8 cellular contexts compared by ENCODE assay signal in genomic region chr11:75100314-75100713, GRCh38. TPM values are rescaled to one million over a fixed set of nuclear protein-coding genes. Genes with fewer than 3 reads are reported as not detected.
A peak's percentile ranks its signal among the peaks of the same experiment; 100 is the strongest.
DNase-seq lines count a peak whose midpoint lies in the region; ATAC-seq, FAIRE-seq and TF ChIP-seq lines count a peak whose summit lies in the region.

No MANE protein-coding gene starts in this region.

- TF ChIP-seq CTCF in MM.1S (IDR thresholded peaks at IDR 0.05; ENCODE audit: low read length), result no peak
- TF ChIP-seq CTCF in fibroblast of the aortic adventitia (IDR thresholded peaks at IDR 0.05; ENCODE audit: insufficient read depth, low read length), result no peak

- H3K27me3 ChIP-seq in MM.1S (replicated peaks; ENCODE audit: insufficient read depth, low read length), result no peaks in the 10 kb centered on the region

- ATAC-seq in GM18520 (IDR thresholded peaks at IDR 0.05; ENCODE audit: unreplicated experiment), result peak; percentile 82

- TF ChIP-seq POLR2A in H54 (IDR thresholded peaks at IDR 0.05; ENCODE audit: low read depth, low read length), result no peak

- FAIRE-seq in H54 (lab: Jason Lieb, UNC), result peak; percentile 72

- H3K9me2 ChIP-seq in MM.1S (replicated peaks; ENCODE audit: insufficient read depth, low read length), result no peaks in the 10 kb centered on the region

- no peak overlapping the region for H3K4me2 ChIP-seq in MM.1S (ENCODE audit: low read depth, low read length)

- no peak overlapping the region for H3K9ac ChIP-seq in MM.1S (ENCODE audit: low read length)

- no peak overlapping the region for H2AFZ ChIP-seq in MM.1S (ENCODE audit: low read length)

- 0 out of 2 replicates have a peak, but pooled peaks cover 5% of the 10 kb centered on the region for H3F3A ChIP-seq in MM.1S (ENCODE audit: insufficient read depth, low read length)

- no peak overlapping the region for H3K4me3 ChIP-seq in MM.1S (ENCODE audit: low read length)
- H3K4me3 ChIP-seq in fibroblast of the aortic adventitia (ENCODE audit: low read depth, low read length), result no peak overlapping the region

- peak; percentile 44 for DNase-seq in H54 (ENCODE audit: insufficient read length, low spot score)
- DNase-seq in MM.1S, result peak; percentile 63
- peak; percentile 51 for DNase-seq in fibroblast of the aortic adventitia (ENCODE audit: low read depth)
- DNase-seq in hypothalamus (lab: John Stamatoyannopoulos, UW), result no peak
- no peak for DNase-seq in middle frontal gyrus (ENCODE audit: extremely low spot score, low spot score)
- DNase-seq in NCI-H345 treated with DMSO at 0.1 percent for 48 hours (lab: John Stamatoyannopoulos, UW; ENCODE audit: unreplicated experiment), result no peak
- DNase-seq in HT-29 (ENCODE audit: low spot score), result no peak

- H3K36me3 ChIP-seq in MM.1S (replicated peaks; ENCODE audit: insufficient read depth, low read length), result no peaks in the 10 kb centered on the region

- no peaks in the 10 kb centered on the region for H3K79me2 ChIP-seq in MM.1S (ENCODE audit: low read length)

- H3K27ac ChIP-seq in MM.1S (ENCODE audit: low read length), result no peak overlapping the region

- H3K4me1 ChIP-seq in MM.1S (ENCODE audit: low read length), result no peaks in the 10 kb centered on the region; the same call in 1 of the 2 replicates

- no peaks in the 10 kb centered on the region for H4K20me1 ChIP-seq in MM.1S (ENCODE audit: insufficient read depth, low read length)

- no peaks in the 10 kb centered on the region for H3K9me3 ChIP-seq in MM.1S (replicated peaks; ENCODE audit: insufficient read depth, low read length)

RNA-seq across cellular contexts. Expression of gene OR2AT4, which starts 3.6 kb away (rescaled TPM):
- under 0.01 TPM in 1 of 2 replicates, not detected in the other for total RNA-seq in fibroblast of the aortic adventitia (ENCODE audit: low replicate concordance)
- not detected in 2 replicates for total RNA-seq in HT-29 (2014; rRNA removed; shearing (Covaris generic))

RNA-seq across cellular contexts. Expression of gene SLCO2B1, which starts 50.6 kb away (rescaled TPM):
- total RNA-seq in fibroblast of the aortic adventitia (ENCODE audit: low replicate concordance), result 2.0 TPM in 1 of 2 replicates, not detected in the other
- 0.55 and 1.9 TPM in 2 replicates for total RNA-seq in HT-29 (2014; rRNA removed; shearing (Covaris generic))

Comparison
In these comparisons a context has a peak if more than half of its experiments do, and no peak if none do; other contexts are left out.
1. DNase-seq: peak in H54 (single experiment), MM.1S (single experiment) and fibroblast of the aortic adventitia (single experiment); none in hypothalamus (0 of 51), middle frontal gyrus (single experiment), NCI-H345 treated with DMSO at 0.1 percent for 48 hours (single experiment) and HT-29 (single experiment).